Comparison of ENCODE assay signal across 12 cellular contexts in genomic region chr1:201582261-201582951, GRCh38. TPM values are rescaled to one million over a fixed set of nuclear protein-coding genes. Genes with fewer than 3 reads are reported as not detected.
DNase-seq lines count a peak whose midpoint lies in the region; ATAC-seq, FAIRE-seq and TF ChIP-seq lines count a peak whose summit lies in the region.
"Had no signal": no experiment of that assay in that cellular context is flagged by ENCODE, and none has a peak within 500 bp of the region (broad histone marks: within the 10 kb centered on the region; RNA-seq: fewer than 3 reads in every experiment).

No MANE protein-coding gene starts in this region.

- H3K27ac Mint-ChIP-seq in astrocyte (ENCODE audit: unreplicated experiment), result peak overlapping the region; percentile 91
- peak overlapping the region in 1 of 7 donors; percentile 22 for H3K27ac Mint-ChIP-seq in CD14-positive monocyte
- H3K27ac Mint-ChIP-seq: stimulated activated naive CD8-positive, alpha-beta T cell treated with anti-CD3 and anti-CD28 coated beads, Interleukin-15, Interleukin-2, amounts not matched to agents 100 ng/mL and 50 ng/mL, for 24 hours had no signal

- H3K27me3 ChIP-seq in astrocyte (ENCODE audit: insufficient read depth, low read length) (no peaks in the 10 kb centered on the region), tibial artery (no peaks in the 10 kb centered on the region)
- H3K27me3 ChIP-seq: BLaER1 treated with 17β-estradiol and CSF1 and Interleukin-3, amounts not matched to agents 10 nM and 100 nM had no signal

- peak overlapping the region; percentile 64 for H3K4me2 ChIP-seq in astrocyte (ENCODE audit: low read length)

- H3K36me3 ChIP-seq in astrocyte (ENCODE audit: insufficient read depth, low read length) (no peaks in the 10 kb centered on the region), tibial artery (no peaks in the 10 kb centered on the region)

- peaks cover 50% of the 10 kb centered on the region for H4K20me1 ChIP-seq in astrocyte (ENCODE audit: insufficient read depth, low read length)

- H3K4me3 ChIP-seq in astrocyte (ENCODE audit: insufficient read depth, low read depth, low read length), result no peak overlapping the region
- H3K4me3 ChIP-seq in tibial artery, result no peak overlapping the region

- no peaks in the 10 kb centered on the region for H3K27me3 Mint-ChIP-seq in astrocyte (ENCODE audit: low read depth, unreplicated experiment)
- peaks cover 0 to 2% (median 1%) of the 10 kb centered on the region in 3 donors for H3K27me3 Mint-ChIP-seq in CD14-positive monocyte (ENCODE audit: low read depth in 3 of 3)

- H3K36me3 Mint-ChIP-seq in astrocyte (ENCODE audit: low read depth, unreplicated experiment) (peaks cover 7% of the 10 kb centered on the region), CD14-positive monocyte (peaks cover 0 to 3% of the 10 kb centered on the region in 2 donors)

- H3K9me3 ChIP-seq in astrocyte (ENCODE audit: insufficient read depth, low read depth, low read length), result no peaks in the 10 kb centered on the region
- H3K9me3 ChIP-seq in tibial artery, result no peaks in the 10 kb centered on the region

- H3K4me1 Mint-ChIP-seq in astrocyte (ENCODE audit: low read depth, unreplicated experiment) (peaks cover 48% of the 10 kb centered on the region), CD14-positive monocyte (peaks cover 26% of the 10 kb centered on the region)

- peak; percentile 24 for DNase-seq in activated effector memory CD4-positive, alpha-beta T cell treated with anti-CD3 and anti-CD28 coated beads, Interleukin-2, amount 50 U/mL, for 16 hours
- no peak for DNase-seq in activated effector memory CD4-positive, alpha-beta T cell treated with Interleukin-2 at 50 U/mL for 16 hours
- DNase-seq in astrocyte (ENCODE audit: low read depth), result peak; percentile 52
- peak; percentile 55 for DNase-seq in iPS-NIHi7 (ENCODE audit: extremely low spot score)
- DNase-seq in tibial artery, result peak; percentile 56 to 59
- DNase-seq in activated naive CD4-positive, alpha-beta T cell (lab: John Stamatoyannopoulos, UW), result no peak
- no peak for DNase-seq in CD14-positive monocyte (ENCODE audit: low spot score)
- DNase-seq: glutamatergic neuron, SW 1271 had no signal

- H3K4me1 ChIP-seq in astrocyte (ENCODE audit: insufficient read depth, low read length) (peaks cover 27% of the 10 kb centered on the region), tibial artery (peaks cover 0 to 6% (median 0%) of the 10 kb centered on the region in 4 donors)

- no peak for FAIRE-seq in astrocyte (lab: Jason Lieb, UNC)

- peak overlapping the region; percentile 30 for H3K4me3 Mint-ChIP-seq in astrocyte (ENCODE audit: unreplicated experiment)
- H3K4me3 Mint-ChIP-seq in CD14-positive monocyte, result no peak overlapping the region
- H3K4me3 Mint-ChIP-seq: stimulated activated naive CD8-positive, alpha-beta T cell treated with anti-CD3 and anti-CD28 coated beads, Interleukin-15, Interleukin-2, amounts not matched to agents 100 ng/mL and 50 ng/mL, for 24 hours had no signal

- H3K9ac ChIP-seq in astrocyte (ENCODE audit: low read length), result peak overlapping the region; percentile 42

- H3K27ac ChIP-seq in astrocyte (ENCODE audit: low read depth, low read length) (peak overlapping the region; percentile 73), tibial artery (no peak overlapping the region)

- peaks cover 95% of the 10 kb centered on the region for H3K79me2 ChIP-seq in astrocyte (ENCODE audit: insufficient read depth, low read length)

- no peaks in the 10 kb centered on the region for H3K9me3 Mint-ChIP-seq in astrocyte (ENCODE audit: unreplicated experiment)
- peaks cover 5 to 8% (median 7%) of the 10 kb centered on the region in 7 donors for H3K9me3 Mint-ChIP-seq in CD14-positive monocyte

- no peak overlapping the region for H2AFZ ChIP-seq in astrocyte (ENCODE audit: low read depth, low read length)

- intact Hi-C loops in tibial artery (cut with DNase I; ENCODE audit: low total_unique reads) (no loop called here), CD14-positive monocyte (cut with micrococcal nuclease) (no loop called here)

- TF ChIP-seq CTCF in astrocyte (IDR thresholded peaks at IDR 0.05; ENCODE audit: insufficient read depth, low read depth, low read length), result no peak
- no peak for TF ChIP-seq CTCF in tibial artery (IDR thresholded peaks at IDR 0.05)
- TF ChIP-seq CTCF in CD14-positive monocyte (IDR thresholded peaks at IDR 0.05), result no peak

- no peak for ATAC-seq in GM21528 (IDR thresholded peaks at IDR 0.05; ENCODE audit: low FRiP score, unreplicated experiment)

RNA-seq across cellular contexts. Expression of gene NAV1, which starts 43.5 kb away (rescaled TPM):
- 79.7 and 85.2 TPM in 2 replicates for total RNA-seq in astrocyte
- under 1 TPM; 0.37 to 0.89 TPM for polyA plus RNA-seq in CD14-positive monocyte

Comparison
In these comparisons a context has a peak if more than half of its experiments do, and no peak if none do; other contexts are left out.
1. DNase-seq: peak in activated effector memory CD4-positive, alpha-beta T cell treated with anti-CD3 and anti-CD28 coated beads, Interleukin-2, amount 50 U/mL, for 16 hours (single experiment), astrocyte (single experiment), iPS-NIHi7 (single experiment) and tibial artery (2 of 2); none in activated effector memory CD4-positive, alpha-beta T cell treated with Interleukin-2 at 50 U/mL for 16 hours (single experiment), activated naive CD4-positive, alpha-beta T cell (0 of 4) and CD14-positive monocyte (single experiment).